In genomic region chrX:154457491-154458115, GRCh38 we compare ENCODE assay signal across 8 cellular contexts. TPM values are rescaled to one million over a fixed set of nuclear protein-coding genes. Genes with fewer than 3 reads are reported as not detected.
DNase-seq lines count a peak whose midpoint lies in the region; ATAC-seq and TF ChIP-seq lines count a peak whose summit lies in the region.

No MANE protein-coding gene starts in this region.

- H3K36me3 Mint-ChIP-seq in T-helper 2 cell treated with Interferon-gamma antibody and Interleukin-4, amounts not matched to agents 5 μg/mL and 100 μg/mL, for 36 hours (ENCODE audit: low read depth), result peaks cover 2% of the 10 kb centered on the region

- in situ Hi-C loops in Caki2 (cut with HindIII; ENCODE audit: low pct_unique_long_range_greater_than_20kb, low sequenced_read_pairs), result no loop called here

- H3K9ac ChIP-seq in HUES6 (ENCODE audit: low read length), result peak overlapping the region; percentile 75

- peaks cover 18% of the 10 kb centered on the region for H3K36me3 ChIP-seq in HUES6 (ENCODE audit: control insufficient read depth, insufficient read depth, low read length)

- DNase-seq in Caki2 (ENCODE audit: low read depth) (peak; percentile 30), choroid plexus epithelial cell (ENCODE audit: low read depth) (no peak), medulla oblongata (ENCODE audit: extremely low spot score) (peak; percentile 13), 8988T (no peak)
- peak; percentile 33 for DNase-seq in T-helper 2 cell treated with Interferon-gamma antibody and Interleukin-4, amounts not matched to agents 5 μg/mL and 100 μg/mL, for 36 hours (ENCODE audit: low spot score)
- DNase-seq in stimulated activated naive CD8-positive, alpha-beta T cell treated with anti-CD3 and anti-CD28 coated beads, Interleukin-15, Interleukin-2, amounts not matched to agents 100 U/mL and 50 U/mL, for 24 hours, result peak; percentile 57

- H3K4me1 Mint-ChIP-seq in T-helper 2 cell treated with Interferon-gamma antibody and Interleukin-4, amounts not matched to agents 5 μg/mL and 100 μg/mL, for 36 hours (ENCODE audit: low read depth), result peaks cover 5% of the 10 kb centered on the region

- no peaks in the 10 kb centered on the region for H3K27me3 ChIP-seq in HUES6 (ENCODE audit: control insufficient read depth, insufficient read depth, low read length)

- H3K4me3 Mint-ChIP-seq in T-helper 2 cell treated with Interferon-gamma antibody and Interleukin-4, amounts not matched to agents 5 μg/mL and 100 μg/mL, for 36 hours, result peak overlapping the region; percentile 94

- H3K27ac ChIP-seq in HUES6 (ENCODE audit: low read depth, low read length), result no peak overlapping the region

- H3K4me3 ChIP-seq in HUES6 (ENCODE audit: low read depth, low read length) (peak overlapping the region; percentile 51), choroid plexus epithelial cell (ENCODE audit: low read depth, low read length) (peak overlapping the region; percentile 70)

- H3K9me3 Mint-ChIP-seq in T-helper 2 cell treated with Interferon-gamma antibody and Interleukin-4, amounts not matched to agents 5 μg/mL and 100 μg/mL, for 36 hours, result no peaks in the 10 kb centered on the region

- no peak for TF ChIP-seq CTCF in choroid plexus epithelial cell (conservative IDR thresholded peaks at IDR 0.05; ENCODE audit: low read depth, low read length)

- no peaks in the 10 kb centered on the region for H3K27me3 Mint-ChIP-seq in T-helper 2 cell treated with Interferon-gamma antibody and Interleukin-4, amounts not matched to agents 5 μg/mL and 100 μg/mL, for 36 hours (ENCODE audit: low read depth)

- peaks cover 3% of the 10 kb centered on the region; the same call in 1 of the 2 replicates for H3K4me1 ChIP-seq in HUES6 (ENCODE audit: control insufficient read depth, insufficient read depth, low read length)

- ATAC-seq in GM21367 (IDR thresholded peaks at IDR 0.05; ENCODE audit: unreplicated experiment), result peak; percentile 57
- peak; percentile 56 for ATAC-seq in stimulated activated naive CD8-positive, alpha-beta T cell treated with anti-CD3 and anti-CD28 coated beads, Interleukin-15, Interleukin-2, amounts not matched to agents 100 U/mL and 50 U/mL, for 24 hours

- H3K9me3 ChIP-seq in HUES6 (ENCODE audit: control insufficient read depth, insufficient read depth, low read depth, low read length), result peaks cover 24% of the 10 kb centered on the region; the same call in 1 of the 2 replicates

- peak overlapping the region; percentile 93 for H3K27ac Mint-ChIP-seq in T-helper 2 cell treated with Interferon-gamma antibody and Interleukin-4, amounts not matched to agents 5 μg/mL and 100 μg/mL, for 36 hours

RNA-seq across cellular contexts. Expression of gene PLXNA3, which starts 0.5 kb away (rescaled TPM):
- 2.2 and 2.7 TPM in 2 replicates for total RNA-seq in Caki2 (2014; rRNA removed; shearing (Covaris generic); ENCODE audit: low replicate concordance)

RNA-seq across cellular contexts. Expression of gene FAM50A, which starts 13.7 kb away (rescaled TPM):
- total RNA-seq in Caki2 (2014; rRNA removed; shearing (Covaris generic); ENCODE audit: low replicate concordance), result 62.3 and 77.1 TPM in 2 replicates

RNA-seq across cellular contexts. Expression of gene GDI1, which starts 20.6 kb away (rescaled TPM):
- total RNA-seq in Caki2 (2014; rRNA removed; shearing (Covaris generic); ENCODE audit: low replicate concordance), result 58.6 and 91.2 TPM in 2 replicates

RNA-seq across cellular contexts. Expression of gene LAGE3, which starts 21.5 kb away (rescaled TPM):
- total RNA-seq in Caki2 (2014; rRNA removed; shearing (Covaris generic); ENCODE audit: low replicate concordance), result 32.3 and 71.1 TPM in 2 replicates

RNA-seq across cellular contexts. Expression of gene UBL4A, which starts 28.8 kb away (rescaled TPM):
- 109 and 110 TPM in 2 replicates for total RNA-seq in Caki2 (2014; rRNA removed; shearing (Covaris generic); ENCODE audit: low replicate concordance)

Comparison
In these comparisons a context has a peak if more than half of its experiments do, and no peak if none do; other contexts are left out.
1. DNase-seq: peak in Caki2 (single experiment), T-helper 2 cell treated with Interferon-gamma antibody and Interleukin-4, amounts not matched to agents 5 μg/mL and 100 μg/mL, for 36 hours (single experiment), medulla oblongata (single experiment) and stimulated activated naive CD8-positive, alpha-beta T cell treated with anti-CD3 and anti-CD28 coated beads, Interleukin-15, Interleukin-2, amounts not matched to agents 100 U/mL and 50 U/mL, for 24 hours (single experiment); none in choroid plexus epithelial cell (single experiment) and 8988T (single experiment).